10 cellular contexts compared by ENCODE assay signal in the genomic region with DNA sequence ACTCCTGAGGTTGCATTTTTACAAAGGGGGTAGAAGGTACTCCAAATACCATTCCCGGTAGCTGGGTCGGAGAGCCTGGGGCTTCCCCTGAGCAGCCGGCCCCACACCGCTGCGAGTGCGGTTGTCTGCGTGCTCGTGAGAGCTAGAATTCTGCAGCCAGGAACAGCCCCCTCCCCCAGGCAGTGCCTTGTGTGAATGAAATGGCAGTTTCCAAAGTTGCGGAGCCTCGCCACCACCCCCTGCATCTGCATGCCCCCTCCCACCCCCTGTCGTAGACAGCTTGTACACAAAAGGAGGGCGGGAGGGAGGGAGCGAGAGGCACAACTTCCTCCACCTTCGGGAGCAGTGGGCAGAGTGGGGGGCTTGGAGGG. TPM values are rescaled to one million over a fixed set of nuclear protein-coding genes. Genes with fewer than 3 reads are reported as not detected.
DNase-seq lines count a peak whose midpoint lies in the region; ATAC-seq, FAIRE-seq and TF ChIP-seq lines count a peak whose summit lies in the region.
"Had no signal": no experiment of that assay in that cellular context is flagged by ENCODE, and none has a peak within 500 bp of the region (broad histone marks: within the 10 kb centered on the region; RNA-seq: fewer than 3 reads in every experiment).

No MANE protein-coding gene starts in this region.

- DNase-seq in breast epithelium (ENCODE audit: low spot score in 2 of 2) (no peak), MCF 10A (ENCODE audit: unreplicated experiment) (no peak), mesenteric fat pad (ENCODE audit: low spot score) (peak; percentile 72), type B pancreatic cell (ENCODE audit: extremely low spot score, unreplicated experiment) (no peak), RCC 7860 (ENCODE audit: low spot score) (no peak), NCI-H2029 (lab: John Stamatoyannopoulos, UW) (no peak)

- FAIRE-seq in RCC 7860 (lab: Jason Lieb, UNC): no peak
- FAIRE-seq: G401.6, K562 had no signal

- no peaks in the 10 kb centered on the region for H3K36me3 ChIP-seq in breast epithelium

- H3K27me3 Mint-ChIP-seq in MCF 10A (ENCODE audit: insufficient read depth, unreplicated experiment) (peaks cover 43% of the 10 kb centered on the region), type B pancreatic cell (peaks cover 9% of the 10 kb centered on the region)

- H3K36me3 Mint-ChIP-seq in MCF 10A (ENCODE audit: insufficient read depth, unreplicated experiment) (no peaks in the 10 kb centered on the region), type B pancreatic cell (peaks cover 26% of the 10 kb centered on the region)

- POLR2A ChIA-PET in MCF 10A (lab: Yijun Ruan, JAX): interaction anchor here (0.6 kb wide), 1 partner anchor 234 kb away, joined by 3 read pairs; no protein-coding TSS in a partner anchor

- intact Hi-C loops in breast epithelium (cut with DNase I; ENCODE audit: low total_unique reads) (loop anchor here (10.0 kb wide), 1 partner anchor 793 kb away; no protein-coding TSS in a partner anchor), MCF 10A (cut with micrococcal nuclease) (no loop called here)

- H3K4me3 Mint-ChIP-seq in MCF 10A (ENCODE audit: unreplicated experiment) (no peak overlapping the region), type B pancreatic cell (peak overlapping the region; percentile 95)

- TF ChIP-seq CTCF in breast epithelium (IDR thresholded peaks at IDR 0.05) (no peak), MCF 10A (IDR thresholded peaks at IDR 0.05; ENCODE audit: unreplicated experiment) (no peak), type B pancreatic cell (conservative IDR thresholded peaks at IDR 0.05) (no peak)

- TF ChIP-seq POLR2A in breast epithelium (IDR thresholded peaks at IDR 0.05): no peak

- peak overlapping the region; percentile 43 to 79 (median 54) for H3K4me3 ChIP-seq in breast epithelium
- H3K4me3 ChIP-seq: K562 had no signal

- H3K4me1 Mint-ChIP-seq in MCF 10A (ENCODE audit: insufficient read depth, unreplicated experiment) (no peaks in the 10 kb centered on the region), type B pancreatic cell (ENCODE audit: unreplicated experiment) (peaks cover 32% of the 10 kb centered on the region)

- H3K9me3 Mint-ChIP-seq in MCF 10A (ENCODE audit: unreplicated experiment) (no peaks in the 10 kb centered on the region), type B pancreatic cell (no peaks in the 10 kb centered on the region)

- no peak overlapping the region for H3K27ac ChIP-seq in breast epithelium
- peak overlapping the region; percentile 62 for H3K27ac ChIP-seq in angular gyrus (ENCODE audit: low read depth, low read length)

- BruUV-seq in MCF 10A (replicated peaks; lab: Mats Ljungman, UMichigan): no TSS peak

- H3K9me3 ChIP-seq in breast epithelium: no peaks in the 10 kb centered on the region

- H3K4me1 ChIP-seq in breast epithelium: peaks cover 3 to 20% of the 10 kb centered on the region in 2 donors

- H3K27me3 ChIP-seq in breast epithelium: peaks cover 3 to 32% of the 10 kb centered on the region in 2 donors

- no peak for ATAC-seq in GM19035 (IDR thresholded peaks at IDR 0.05; ENCODE audit: unreplicated experiment)
- ATAC-seq: K562 had no signal

- H3K27ac Mint-ChIP-seq in MCF 10A (ENCODE audit: low read depth, unreplicated experiment) (no peak overlapping the region), type B pancreatic cell (peak overlapping the region; percentile 82)

- CTCF ChIA-PET in MCF 10A (lab: Yijun Ruan, JAX): interaction anchor here (0.7 to 4.3 kb wide), 5 partner anchors 10 to 667 kb away, joined by 3 to 57 read pairs (median 8); no protein-coding TSS in a partner anchor

RNA-seq across cellular contexts. Expression of gene MYCN, which starts 1.1 kb away (rescaled TPM):
- under 1 TPM; 0.32 to 0.98 (median 0.59) TPM for total RNA-seq in breast epithelium
- not detected in 2 replicates for total RNA-seq in MCF 10A (2022)
- total RNA-seq in mesenteric fat pad: 0.29 TPM
- 24.6 and 68.3 TPM in 2 replicates for total RNA-seq in type B pancreatic cell (ENCODE audit: low replicate concordance)
- total RNA-seq: K562 had no signal

Comparison
In these comparisons a context has a peak if more than half of its experiments do, and no peak if none do; other contexts are left out.
1. RNA of gene MYCN, which starts 1.1 kb away (total RNA-seq): 24.6 to 68.3 TPM in type B pancreatic cell; 0.32 to 0.98 TPM in breast epithelium, 0.29 TPM in mesenteric fat pad (single experiment) and not detected in MCF 10A; every median in the first group is over 10 times any median in the second.